32 cellular contexts compared by ENCODE assay signal in genomic region chr3:189598530-189598929, GRCh38. TPM values are rescaled to one million over a fixed set of nuclear protein-coding genes. Genes with fewer than 3 reads are reported as not detected.
"Had no signal": no experiment of that assay in that cellular context is flagged by ENCODE, and none has a peak within 500 bp of the region (broad histone marks: within the 10 kb centered on the region; RNA-seq: fewer than 3 reads in every experiment).

No MANE protein-coding gene starts in this region.

- H3K4me3 Mint-ChIP-seq: activated B cell treated with CpG ODN at 0.5 μM for 24 hours; activated CD4-positive, alpha-beta memory T cell treated with anti-CD3 and anti-CD28 coated beads for 36 hours; activated CD4-positive, alpha-beta T cell treated with anti-CD3 and anti-CD28 coated beads, Interleukin-2, amount 10 ng/mL, durations not matched to agents 24 days and 14 days; activated CD8-positive, alpha-beta T cell treated with anti-CD3 and anti-CD28 coated beads for 36 hours; activated naive CD4-positive, alpha-beta T cell treated with anti-CD3 and anti-CD28 coated beads for 36 hours; activated naive CD8-positive, alpha-beta T cell treated with anti-CD3 and anti-CD28 coated beads for 36 hours; activated T-cell treated with anti-CD3 and anti-CD28 coated beads, Interleukin-2, amount 50 U/mL, for 4 hours; activated T-cell treated with anti-CD3 and anti-CD28 coated beads, Interleukin-2, amount 50 U/mL, for 72 hours; activated T-helper 1 cell treated with anti-CD3 and anti-CD28 coated beads, Interleukin-12 subunit alpha, Interleukin-12 subunit beta, Interleukin-2, Interleukin-4 antibody, amounts not matched to agents 30 ng/mL and 10 ng/mL and 1 ng/mL, durations not matched to agents 14 hours and 24 hours and 36 hours; activated T-helper 17 cell treated with anti-CD3 and anti-CD28 coated beads, Interleukin-2, amount 50 U/mL, for 72 hours; brain; T-helper 1 cell treated with Interleukin-12 subunit alpha and Interleukin-12 subunit beta and Interleukin-4 antibody, amounts not matched to agents 30 μg/mL and 1 μg/mL, for 36 hours; T-helper 2 cell treated with Interferon-gamma antibody and Interleukin-4, amounts not matched to agents 5 μg/mL and 100 μg/mL, for 36 hours had no signal

- ATAC-seq: activated CD8-positive, alpha-beta T cell treated with anti-CD3 and anti-CD28 coated beads for 36 hours; activated naive CD4-positive, alpha-beta T cell treated with anti-CD3 and anti-CD28 coated beads, Interleukin-2, amount 50 U/mL, for 72 hours; activated T-cell treated with anti-CD3 and anti-CD28 coated beads, Interleukin-2, amount 50 U/mL, for 4 hours; activated T-cell treated with anti-CD3 and anti-CD28 coated beads, Interleukin-2, amount 50 U/mL, for 72 hours; activated T-helper 17 cell treated with anti-CD3 and anti-CD28 coated beads, Interleukin-2, amount 50 U/mL, for 72 hours had no signal

- H3K27me3 Mint-ChIP-seq: activated B cell treated with CpG ODN at 0.5 μM for 24 hours; activated CD4-positive, alpha-beta memory T cell treated with anti-CD3 and anti-CD28 coated beads for 36 hours; activated CD8-positive, alpha-beta T cell treated with anti-CD3 and anti-CD28 coated beads for 36 hours; activated naive CD8-positive, alpha-beta T cell treated with anti-CD3 and anti-CD28 coated beads for 36 hours; activated T-helper 17 cell treated with anti-CD3 and anti-CD28 coated beads, Interleukin-2, amount 50 U/mL, for 72 hours; brain had no signal

- H3K4me3 ChIP-seq: adrenal gland had no signal

- DNase-seq: activated B cell treated with CpG ODN at 0.5 μM for 24 hours; activated CD4-positive, alpha-beta memory T cell treated with anti-CD3 and anti-CD28 coated beads for 36 hours; activated CD4-positive, alpha-beta T cell treated with anti-CD3 and anti-CD28 coated beads for 4 hours; activated CD4-positive, alpha-beta T cell treated with anti-CD3 and anti-CD28 coated beads, Interleukin-2, amount 10 ng/mL, durations not matched to agents 24 days and 14 days; activated CD4-positive, alpha-beta T cell treated with anti-CD3 and anti-CD28 coated beads, Interleukin-2, amount 50 U/mL, for 1 hour; activated CD4-positive, alpha-beta T cell treated with anti-CD3 and anti-CD28 coated beads, Interleukin-2, amount 50 U/mL, for 4 hours; activated CD4-positive, CD25-positive, alpha-beta regulatory T cell treated with anti-CD3 and anti-CD28 coated beads, Interleukin-2, amount 50 U/mL, for 72 hours; activated CD8-positive, alpha-beta memory T cell treated with anti-CD3 and anti-CD28 coated beads, Interleukin-2, amount 50 U/mL, for 4 hours; activated CD8-positive, alpha-beta T cell treated with anti-CD3 and anti-CD28 coated beads for 36 hours; activated effector memory CD4-positive, alpha-beta T cell treated with anti-CD3 and anti-CD28 coated beads, Interleukin-2, amount 50 U/mL, for 16 hours; activated gamma-delta T cell treated with Interleukin-2 at 50 U/mL for 16 hours; activated naive CD4-positive, alpha-beta T cell; activated naive CD4-positive, alpha-beta T cell treated with anti-CD3 and anti-CD28 coated beads for 36 hours; activated naive CD4-positive, alpha-beta T cell treated with anti-CD3 and anti-CD28 coated beads, Interleukin-2, amount 50 U/mL, for 16 hours; activated naive CD8-positive, alpha-beta T cell treated with anti-CD3 and anti-CD28 coated beads for 36 hours; activated T-cell treated with anti-CD3 and anti-CD28 coated beads for 4 hours; activated T-cell treated with anti-CD3 and anti-CD28 coated beads, Interleukin-2, amount 50 U/mL, for 1 hour; activated T-cell treated with anti-CD3 and anti-CD28 coated beads, Interleukin-2, amount 50 U/mL, for 4 hours; activated T-cell treated with anti-CD3 and anti-CD28 coated beads, Interleukin-2, amount 50 U/mL, for 72 hours; adrenal gland; amniotic stem cell; aorta; central memory CD4-positive, alpha-beta T cell; T-helper 2 cell; T-helper 9 cell had no signal

- H3K27ac Mint-ChIP-seq: activated B cell treated with CpG ODN at 0.5 μM for 24 hours; activated CD4-positive, alpha-beta memory T cell treated with anti-CD3 and anti-CD28 coated beads for 36 hours; activated CD4-positive, alpha-beta T cell treated with anti-CD3 and anti-CD28 coated beads, Interleukin-2, amount 10 ng/mL, durations not matched to agents 24 days and 14 days; activated CD8-positive, alpha-beta T cell treated with anti-CD3 and anti-CD28 coated beads for 36 hours; activated naive CD4-positive, alpha-beta T cell treated with anti-CD3 and anti-CD28 coated beads for 36 hours; activated naive CD8-positive, alpha-beta T cell treated with anti-CD3 and anti-CD28 coated beads for 36 hours; activated T-cell treated with anti-CD3 and anti-CD28 coated beads, Interleukin-2, amount 50 U/mL, for 72 hours; activated T-helper 1 cell treated with anti-CD3 and anti-CD28 coated beads, Interleukin-12 subunit alpha, Interleukin-12 subunit beta, Interleukin-2, Interleukin-4 antibody, amounts not matched to agents 30 ng/mL and 10 ng/mL and 1 ng/mL, durations not matched to agents 14 hours and 24 hours and 36 hours; activated T-helper 17 cell treated with anti-CD3 and anti-CD28 coated beads, Interleukin-2, amount 50 U/mL, for 72 hours; brain; T-helper 1 cell treated with Interleukin-12 subunit alpha and Interleukin-12 subunit beta and Interleukin-4 antibody, amounts not matched to agents 30 μg/mL and 1 μg/mL, for 36 hours; T-helper 2 cell treated with Interferon-gamma antibody and Interleukin-4, amounts not matched to agents 5 μg/mL and 100 μg/mL, for 36 hours had no signal

- H3K36me3 ChIP-seq: adrenal gland had no signal

- H3K27me3 ChIP-seq: adrenal gland had no signal

- H3K27ac ChIP-seq: adrenal gland, VCaP had no signal

- H3K9me3 Mint-ChIP-seq: activated B cell treated with CpG ODN at 0.5 μM for 24 hours; activated CD4-positive, alpha-beta memory T cell treated with anti-CD3 and anti-CD28 coated beads for 36 hours; activated CD8-positive, alpha-beta T cell treated with anti-CD3 and anti-CD28 coated beads for 36 hours; activated naive CD4-positive, alpha-beta T cell treated with anti-CD3 and anti-CD28 coated beads for 36 hours; activated naive CD4-positive, alpha-beta T cell treated with anti-CD3 and anti-CD28 coated beads, Interleukin-2, amount 50 U/mL, for 72 hours; activated naive CD8-positive, alpha-beta T cell treated with anti-CD3 and anti-CD28 coated beads for 36 hours; activated T-cell treated with anti-CD3 and anti-CD28 coated beads, Interleukin-2, amount 50 U/mL, for 4 hours; activated T-cell treated with anti-CD3 and anti-CD28 coated beads, Interleukin-2, amount 50 U/mL, for 72 hours; activated T-helper 1 cell treated with anti-CD3 and anti-CD28 coated beads, Interleukin-12 subunit alpha, Interleukin-12 subunit beta, Interleukin-2, Interleukin-4 antibody, amounts not matched to agents 30 ng/mL and 10 ng/mL and 1 ng/mL, durations not matched to agents 14 hours and 24 hours and 36 hours; activated T-helper 17 cell treated with anti-CD3 and anti-CD28 coated beads, Interleukin-2, amount 50 U/mL, for 72 hours; T-helper 2 cell treated with Interferon-gamma antibody and Interleukin-4, amounts not matched to agents 5 μg/mL and 100 μg/mL, for 36 hours had no signal

- H3K36me3 Mint-ChIP-seq: activated CD4-positive, alpha-beta memory T cell treated with anti-CD3 and anti-CD28 coated beads for 36 hours; activated naive CD8-positive, alpha-beta T cell treated with anti-CD3 and anti-CD28 coated beads for 36 hours; brain had no signal

- H3K4me1 Mint-ChIP-seq: activated B cell treated with CpG ODN at 0.5 μM for 24 hours; activated CD4-positive, alpha-beta T cell treated with anti-CD3 and anti-CD28 coated beads, Interleukin-2, amount 10 ng/mL, durations not matched to agents 24 days and 14 days; activated T-helper 17 cell treated with anti-CD3 and anti-CD28 coated beads, Interleukin-2, amount 50 U/mL, for 72 hours; brain had no signal

- H3K4me1 ChIP-seq: adrenal gland had no signal

- H3K9me3 ChIP-seq: adrenal gland had no signal

RNA-seq across cellular contexts. Expression of gene TP63, which starts 32.7 kb away (rescaled TPM):
- total RNA-seq: activated naive CD8-positive, alpha-beta T cell treated with anti-CD3 and anti-CD28 coated beads for 36 hours had no signal
